In genomic region chr4:189835505-189835904, GRCh38 we compare ENCODE assay signal across 26 cellular contexts.
"Had no signal": no experiment of that assay in that cellular context is flagged by ENCODE, and none has a peak within 500 bp of the region (broad histone marks: within the 10 kb centered on the region; RNA-seq: fewer than 3 reads in every experiment).

No MANE protein-coding gene starts in this region.

- H3K27ac Mint-ChIP-seq: endodermal cell; memory B cell; natural killer cell treated with Interleukin-12 subunit alpha and Interleukin-12 subunit beta and Interleukin-15 and Interleukin-18, amount 100 ng/mL, for 72 hours; neural progenitor cell; stimulated activated memory B cell treated with anti-CD40 and anti-IgM and Interleukin-4, amounts not matched to agents 10 μg/mL and 1 μg/mL and 100 μg/mL, for 72 hours; stimulated activated naive CD8-positive, alpha-beta T cell treated with anti-CD3 and anti-CD28 coated beads, Interleukin-15, Interleukin-2, amounts not matched to agents 100 ng/mL and 50 ng/mL, for 24 hours had no signal

- H3K27me3 Mint-ChIP-seq: memory B cell; natural killer cell treated with Interleukin-12 subunit alpha and Interleukin-12 subunit beta and Interleukin-15 and Interleukin-18, amount 100 ng/mL, for 72 hours; stimulated activated memory B cell treated with anti-CD40 and anti-IgM and Interleukin-4, amounts not matched to agents 10 μg/mL and 1 μg/mL and 100 μg/mL, for 72 hours; stimulated activated naive CD8-positive, alpha-beta T cell treated with anti-CD3 and anti-CD28 coated beads, Interleukin-15, Interleukin-2, amounts not matched to agents 100 ng/mL and 50 ng/mL, for 24 hours had no signal

- H3K4me3 Mint-ChIP-seq: endodermal cell; memory B cell; natural killer cell treated with Interleukin-12 subunit alpha and Interleukin-12 subunit beta and Interleukin-15 and Interleukin-18, amount 100 ng/mL, for 72 hours; neural progenitor cell; stimulated activated memory B cell treated with anti-CD40 and anti-IgM and Interleukin-4, amounts not matched to agents 10 μg/mL and 1 μg/mL and 100 μg/mL, for 72 hours; stimulated activated naive CD8-positive, alpha-beta T cell treated with anti-CD3 and anti-CD28 coated beads, Interleukin-15, Interleukin-2, amounts not matched to agents 100 ng/mL and 50 ng/mL, for 24 hours had no signal

- H3K4me1 Mint-ChIP-seq: endodermal cell; neural progenitor cell; stimulated activated memory B cell treated with anti-CD40 and anti-IgM and Interleukin-4, amounts not matched to agents 10 μg/mL and 1 μg/mL and 100 μg/mL, for 72 hours had no signal

- DNase-seq: caudate nucleus; colonic mucosa; effector CD4-positive, alpha-beta T cell; endodermal cell; foreskin melanocyte; heart left ventricle; hippocampal formation; left lung; lower lobe of right lung; midbrain; occipital lobe; spleen; stimulated activated CD4-positive, alpha-beta T cell treated with anti-CD3 and anti-CD28 coated beads, Interleukin-15, amount 100 ng/mL, for 24 hours; stimulated activated CD4-positive, alpha-beta T cell treated with anti-CD3 and anti-CD28 coated beads, Interleukin-1b, Interleukin-23, amount 100 ng/mL, for 48 hours; stimulated activated CD4-positive, alpha-beta T cell treated with anti-CD3 and anti-CD28 coated beads, Interleukin-4, amount 100 ng/mL, for 24 hours; tibial artery; upper lobe of left lung had no signal

- H3K36me3 Mint-ChIP-seq: memory B cell; natural killer cell treated with Interleukin-12 subunit alpha and Interleukin-12 subunit beta and Interleukin-15 and Interleukin-18, amount 100 ng/mL, for 72 hours; neural progenitor cell; stimulated activated memory B cell treated with anti-CD40 and anti-IgM and Interleukin-4, amounts not matched to agents 10 μg/mL and 1 μg/mL and 100 μg/mL, for 72 hours had no signal

- H3K4me3 ChIP-seq: colonic mucosa, heart left ventricle, left lung, lower lobe of right lung, neural progenitor cell, prostate gland, spleen, tibial artery, upper lobe of left lung had no signal

- ATAC-seq: esophagus mucosa; heart left ventricle; left lung; natural killer cell treated with Interleukin-12 subunit alpha and Interleukin-12 subunit beta and Interleukin-15 and Interleukin-18, amount 100 ng/mL, for 72 hours; sciatic nerve; stimulated activated memory B cell treated with anti-CD40 and anti-IgM and Interleukin-4, amounts not matched to agents 10 μg/mL and 1 μg/mL and 100 μg/mL, for 72 hours had no signal

- FAIRE-seq: keratinocyte had no signal
